In the genomic region with DNA sequence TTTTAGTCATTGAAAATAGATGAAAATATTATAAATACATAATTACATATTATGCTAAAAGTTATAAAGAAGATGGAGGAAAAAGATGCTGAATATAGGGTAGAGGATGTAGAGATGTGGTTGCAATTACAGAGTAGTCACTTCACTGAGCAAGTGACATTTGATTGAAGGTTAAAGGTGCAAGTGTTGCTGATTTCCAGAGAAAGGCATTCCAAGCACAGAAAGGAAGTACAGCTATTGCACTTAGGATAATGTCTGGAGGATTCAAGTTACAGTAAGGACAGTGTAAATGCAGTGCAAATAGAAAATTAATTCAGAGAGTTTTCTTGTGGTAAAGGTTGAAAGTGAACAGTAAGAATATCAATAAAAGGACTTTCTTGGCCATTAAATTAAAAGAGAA, we compare ENCODE assay signal across 16 cellular contexts.
DNase-seq lines count a peak whose midpoint lies in the region; ATAC-seq and TF ChIP-seq lines count a peak whose summit lies in the region.
"Had no signal": no experiment of that assay in that cellular context is flagged by ENCODE, and none has a peak within 500 bp of the region (broad histone marks: within the 10 kb centered on the region; RNA-seq: fewer than 3 reads in every experiment).

No MANE protein-coding gene starts in this region.

- no peak for TF ChIP-seq CTCF in HFFc6 (IDR thresholded peaks at IDR 0.05)
- TF ChIP-seq CTCF in choroid plexus epithelial cell (conservative IDR thresholded peaks at IDR 0.05; ENCODE audit: low read depth, low read length): no peak

- no peak overlapping the region for H3K9ac ChIP-seq in Karpas-422 (ENCODE audit: low read length)
- H3K9ac ChIP-seq: BLaER1 treated with 17β-estradiol and CSF1 and Interleukin-3, amounts not matched to agents 10 nM and 100 nM; GM23248 had no signal

- DNase-seq in HFFc6: no peak
- DNase-seq in Karpas-422: no peak
- peak; percentile 38 for DNase-seq in NCI-H2227 treated with DMSO at 0.1 percent for 48 hours (lab: John Stamatoyannopoulos, UW)
- peak; percentile 5 for DNase-seq in choroid plexus epithelial cell (ENCODE audit: low read depth)
- DNase-seq in NCI-H128 (lab: John Stamatoyannopoulos, UW; ENCODE audit: unreplicated experiment): no peak
- DNase-seq in stimulated activated CD4-positive, alpha-beta T cell treated with anti-CD3 and anti-CD28 coated beads, Interleukin-2, amount 100 ng/mL, for 48 hours: no peak
- no peak for DNase-seq in activated CD4-positive, alpha-beta T cell treated with anti-CD3 and anti-CD28 coated beads, Interleukin-2, amount 50 U/mL, for 48 hours
- DNase-seq: ACHN; CD4-positive, CD25-positive, alpha-beta regulatory T cell; DMS53; GF-D8; GM23248 had no signal

- no peaks in the 10 kb centered on the region for H3K9me2 ChIP-seq in Karpas-422 (replicated peaks; ENCODE audit: insufficient read depth, low read length)

- peaks cover 10% of the 10 kb centered on the region for H3K36me3 Mint-ChIP-seq in HFFc6 (ENCODE audit: low read depth)
- H3K36me3 Mint-ChIP-seq: CD4-positive, CD25-positive, alpha-beta regulatory T cell had no signal

- peak overlapping the region; percentile 73; the same call in 1 of the 2 replicates for H2AFZ ChIP-seq in Karpas-422 (ENCODE audit: low read length)
- H2AFZ ChIP-seq: GM23248 had no signal

- no peak for ATAC-seq in GM18909 (IDR thresholded peaks at IDR 0.05; ENCODE audit: poor library complexity, unreplicated experiment)
- ATAC-seq: HCT116, HepG2 had no signal

- H3K36me3 ChIP-seq in Karpas-422 (ENCODE audit: insufficient read depth, low read length): no peaks in the 10 kb centered on the region
- H3K36me3 ChIP-seq: BLaER1 treated with 17β-estradiol and CSF1 and Interleukin-3, amounts not matched to agents 10 nM and 100 nM had no signal

- peaks cover 5% of the 10 kb centered on the region; the same call in 1 of the 2 replicates for H3K9me3 ChIP-seq in Karpas-422 (ENCODE audit: low read length)

- H3K4me3 ChIP-seq in Karpas-422 (ENCODE audit: low read length) (no peak overlapping the region), choroid plexus epithelial cell (ENCODE audit: low read depth, low read length) (no peak overlapping the region)
- H3K4me3 ChIP-seq: BLaER1 treated with 17β-estradiol and CSF1 and Interleukin-3, amounts not matched to agents 10 nM and 100 nM; GM23248 had no signal

- no peaks in the 10 kb centered on the region for H3K27me3 ChIP-seq in Karpas-422 (ENCODE audit: low read length)
- H3K27me3 ChIP-seq: BLaER1 treated with 17β-estradiol and CSF1 and Interleukin-3, amounts not matched to agents 10 nM and 100 nM had no signal

- H3K79me2 ChIP-seq in Karpas-422 (ENCODE audit: low read length): no peaks in the 10 kb centered on the region

- no peak overlapping the region for H3K4me3 Mint-ChIP-seq in HFFc6
- H3K4me3 Mint-ChIP-seq: CD4-positive, CD25-positive, alpha-beta regulatory T cell had no signal

- no peaks in the 10 kb centered on the region for H3K27me3 Mint-ChIP-seq in HFFc6 (ENCODE audit: insufficient read depth)
- H3K27me3 Mint-ChIP-seq: CD4-positive, CD25-positive, alpha-beta regulatory T cell had no signal

- H3K4me2 ChIP-seq in Karpas-422 (ENCODE audit: low read depth, low read length, poor library complexity, severe bottlenecking): no peak overlapping the region
- H3K4me2 ChIP-seq: BLaER1 treated with 17β-estradiol and CSF1 and Interleukin-3, amounts not matched to agents 10 nM and 100 nM had no signal

- no peaks in the 10 kb centered on the region; the same call in none of the 2 replicates for H3K9me3 Mint-ChIP-seq in HFFc6

- 0 out of 2 replicates have a peak overlapping the region, but pooled peaks have one; percentile 0 for H3K27ac Mint-ChIP-seq in HFFc6
- H3K27ac Mint-ChIP-seq: CD4-positive, CD25-positive, alpha-beta regulatory T cell had no signal

- peaks cover 24% of the 10 kb centered on the region for H3K4me1 Mint-ChIP-seq in HFFc6 (ENCODE audit: low read depth)
- H3K4me1 Mint-ChIP-seq: CD4-positive, CD25-positive, alpha-beta regulatory T cell had no signal

- no peaks in the 10 kb centered on the region for H3K4me1 ChIP-seq in Karpas-422 (ENCODE audit: low read length)

- H4K20me1 ChIP-seq in Karpas-422 (ENCODE audit: insufficient read depth, low read depth, low read length): no peaks in the 10 kb centered on the region
- H4K20me1 ChIP-seq: BLaER1 treated with 17β-estradiol and CSF1 and Interleukin-3, amounts not matched to agents 10 nM and 100 nM had no signal

- no peak overlapping the region for H3K27ac ChIP-seq in Karpas-422 (ENCODE audit: low read length)
- H3K27ac ChIP-seq: BLaER1 treated with 17β-estradiol and CSF1 and Interleukin-3, amounts not matched to agents 10 nM and 100 nM; GM23248 had no signal

Comparison
In these comparisons a context has a peak if more than half of its experiments do, and no peak if none do; other contexts are left out.
1. DNase-seq: peak in NCI-H2227 treated with DMSO at 0.1 percent for 48 hours (single experiment) and choroid plexus epithelial cell (single experiment); none in HFFc6 (single experiment), Karpas-422 (single experiment), NCI-H128 (single experiment), stimulated activated CD4-positive, alpha-beta T cell treated with anti-CD3 and anti-CD28 coated beads, Interleukin-2, amount 100 ng/mL, for 48 hours (0 of 2) and activated CD4-positive, alpha-beta T cell treated with anti-CD3 and anti-CD28 coated beads, Interleukin-2, amount 50 U/mL, for 48 hours (0 of 2).